ENCODE assay signal across 19 cellular contexts in the genomic region with DNA sequence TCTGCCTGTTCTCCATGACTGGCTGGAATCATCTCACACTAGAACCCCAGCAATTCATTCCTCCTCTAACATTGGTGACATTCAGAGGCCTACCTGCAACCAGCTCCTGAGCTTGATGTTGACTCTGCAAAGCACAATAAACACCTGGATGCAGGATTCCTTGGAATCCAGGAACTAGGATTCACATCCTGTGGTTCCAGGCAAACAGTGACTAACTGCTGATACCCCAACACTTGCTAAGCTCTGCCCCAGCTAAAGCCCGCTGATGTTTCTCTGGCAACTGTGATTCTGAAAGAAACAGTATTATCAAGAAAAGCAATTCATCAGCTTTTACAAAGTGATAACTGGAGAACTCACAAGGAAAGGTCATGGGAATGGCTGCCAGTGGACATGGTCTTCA. TPM values are rescaled to one million over a fixed set of nuclear protein-coding genes. Genes with fewer than 3 reads are reported as not detected.
DNase-seq lines count a peak whose midpoint lies in the region; ATAC-seq lines count a peak whose summit lies in the region.
"Had no signal": no experiment of that assay in that cellular context is flagged by ENCODE, and none has a peak within 500 bp of the region (broad histone marks: within the 10 kb centered on the region; RNA-seq: fewer than 3 reads in every experiment).

No MANE protein-coding gene starts in this region.

- H3K27me3 Mint-ChIP-seq in effector memory CD8-positive, alpha-beta T cell, result no peaks in the 10 kb centered on the region

- no peaks in the 10 kb centered on the region for H3K79me2 ChIP-seq in mesendoderm (ENCODE audit: control insufficient read depth, insufficient read depth, low read length)

- H4K5ac ChIP-seq in mesendoderm (ENCODE audit: low read length), result no peak overlapping the region

- H2BK120ac ChIP-seq in mesendoderm (ENCODE audit: low read depth, low read length), result no peak overlapping the region

- no peaks in the 10 kb centered on the region for H3K9me3 Mint-ChIP-seq in effector memory CD8-positive, alpha-beta T cell

- H3K79me1 ChIP-seq in mesendoderm (ENCODE audit: low read length), result no peaks in the 10 kb centered on the region

- no peak overlapping the region for H3K9ac ChIP-seq in mesendoderm (ENCODE audit: low read length)

- no CpG with 5 or more reads among the region's 1 CpG for WGBS in mesendoderm (ENCODE audit: extremely low coverage, insufficient coverage, low lambda C conversion rate)

- H3K4me3 ChIP-seq in mesendoderm (ENCODE audit: low read length), result no peak overlapping the region
- H3K4me3 ChIP-seq: left lung, tibial artery had no signal

- H2BK15ac ChIP-seq in mesendoderm (replicated peaks; ENCODE audit: low read depth), result no peak overlapping the region

- no peak overlapping the region for H3K56ac ChIP-seq in mesendoderm (ENCODE audit: low read length)

- H3K36me3 ChIP-seq in mesendoderm (ENCODE audit: control insufficient read depth, insufficient read depth, low read length), result no peaks in the 10 kb centered on the region

- H3K4me2 ChIP-seq in mesendoderm (ENCODE audit: low read length), result no peak overlapping the region

- H2BK5ac ChIP-seq in mesendoderm (ENCODE audit: low read length), result no peak overlapping the region

- no peak overlapping the region for H3K18ac ChIP-seq in mesendoderm (ENCODE audit: low read length)

- peak overlapping the region in 1 of 2 donors; percentile 64 for H3K27ac Mint-ChIP-seq in effector memory CD8-positive, alpha-beta T cell

- no peak overlapping the region for H4K8ac ChIP-seq in mesendoderm (ENCODE audit: low read depth, low read length)

- peaks cover 17% of the 10 kb centered on the region for H3K36me3 Mint-ChIP-seq in effector memory CD8-positive, alpha-beta T cell (ENCODE audit: insufficient read depth)

- H3K27me3 ChIP-seq in mesendoderm (ENCODE audit: insufficient read depth, low read length, poor library complexity), result no peaks in the 10 kb centered on the region
- H3K27me3 ChIP-seq: left lung, tibial artery had no signal

- no peak overlapping the region for H3K4me3 Mint-ChIP-seq in effector memory CD8-positive, alpha-beta T cell

- no peak overlapping the region for H2AK5ac ChIP-seq in mesendoderm (ENCODE audit: low read length)

- H3K4ac ChIP-seq in mesendoderm (ENCODE audit: low read depth, low read length), result no peak overlapping the region

- H3K4me1 Mint-ChIP-seq in effector memory CD8-positive, alpha-beta T cell (ENCODE audit: low read depth in 2 of 2), result peaks cover 0 to 3% of the 10 kb centered on the region in 2 donors

- peak overlapping the region; percentile 61 for H3K27ac ChIP-seq in mesendoderm (ENCODE audit: low read depth, low read length)
- H3K27ac ChIP-seq: left lung, tibial artery had no signal

- H3K4me1 ChIP-seq in mesendoderm (ENCODE audit: control insufficient read depth, low read depth, low read length), result no peaks in the 10 kb centered on the region
- H3K4me1 ChIP-seq: left lung, tibial artery had no signal

- no peak overlapping the region for H3K23ac ChIP-seq in mesendoderm (ENCODE audit: low read length)

- DNase-seq in ELR (ENCODE audit: low read depth), result peak; percentile 55
- DNase-seq in LoVo (ENCODE audit: low spot score), result peak; percentile 45
- DNase-seq in dermis blood vessel endothelial cell, result peak; percentile 9
- DNase-seq in mesendoderm, result peak; percentile 76
- no peak for DNase-seq in NCI-H446 treated with DMSO at 0.1 percent for 48 hours (lab: John Stamatoyannopoulos, UW)
- DNase-seq in effector memory CD8-positive, alpha-beta T cell, result no peak
- no peak for DNase-seq in OCI-M2 (lab: John Stamatoyannopoulos, UW; ENCODE audit: unreplicated experiment)
- DNase-seq: activated CD4-positive, alpha-beta T cell treated with anti-CD3 and anti-CD28 coated beads for 48 hours; activated gamma-delta T cell treated with Interleukin-2 at 50 U/mL for 16 hours; Karpas-422; left lung; NCI-H1417; NCI-H2171 treated with DMSO at 0.1 percent for 48 hours; nucleus accumbens; right cardiac atrium; RPMI8226; stimulated activated naive CD4-positive, alpha-beta T cell; tibial artery had no signal

- ATAC-seq in HG02798 (IDR thresholded peaks at IDR 0.05; ENCODE audit: poor library complexity, unreplicated experiment), result no peak
- ATAC-seq in effector memory CD8-positive, alpha-beta T cell (replicated peaks), result no peak
- ATAC-seq: left lung, right cardiac atrium had no signal

RNA-seq across cellular contexts. Expression of gene SUSD1, which starts 29.2 kb away (rescaled TPM):
- total RNA-seq in dermis blood vessel endothelial cell, result 47.6 and 59.6 TPM in 2 replicates
- 2.5 TPM for polyA plus RNA-seq in mesendoderm (2013, experiment 1 of 2)
- 2.6 TPM for polyA plus RNA-seq in mesendoderm (2013, experiment 2 of 2)

Comparison
In these comparisons a context has a peak if more than half of its experiments do, and no peak if none do; other contexts are left out.
1. DNase-seq: peak in ELR (single experiment), LoVo (single experiment), dermis blood vessel endothelial cell (single experiment) and mesendoderm (single experiment); none in NCI-H446 treated with DMSO at 0.1 percent for 48 hours (single experiment), effector memory CD8-positive, alpha-beta T cell (0 of 3) and OCI-M2 (single experiment).